In genomic region chr2:127093648-127094210, GRCh38 we compare ENCODE assay signal across 1 cellular context.
TF ChIP-seq lines count a peak whose summit lies in the region.

No MANE protein-coding gene starts in this region.

TF ChIP-seq in GM12878, 131 proteins besides CTCF, POLR2A, EP300 and RAD21 (continued from another document):
- TF ChIP-seq, protein P1, sequence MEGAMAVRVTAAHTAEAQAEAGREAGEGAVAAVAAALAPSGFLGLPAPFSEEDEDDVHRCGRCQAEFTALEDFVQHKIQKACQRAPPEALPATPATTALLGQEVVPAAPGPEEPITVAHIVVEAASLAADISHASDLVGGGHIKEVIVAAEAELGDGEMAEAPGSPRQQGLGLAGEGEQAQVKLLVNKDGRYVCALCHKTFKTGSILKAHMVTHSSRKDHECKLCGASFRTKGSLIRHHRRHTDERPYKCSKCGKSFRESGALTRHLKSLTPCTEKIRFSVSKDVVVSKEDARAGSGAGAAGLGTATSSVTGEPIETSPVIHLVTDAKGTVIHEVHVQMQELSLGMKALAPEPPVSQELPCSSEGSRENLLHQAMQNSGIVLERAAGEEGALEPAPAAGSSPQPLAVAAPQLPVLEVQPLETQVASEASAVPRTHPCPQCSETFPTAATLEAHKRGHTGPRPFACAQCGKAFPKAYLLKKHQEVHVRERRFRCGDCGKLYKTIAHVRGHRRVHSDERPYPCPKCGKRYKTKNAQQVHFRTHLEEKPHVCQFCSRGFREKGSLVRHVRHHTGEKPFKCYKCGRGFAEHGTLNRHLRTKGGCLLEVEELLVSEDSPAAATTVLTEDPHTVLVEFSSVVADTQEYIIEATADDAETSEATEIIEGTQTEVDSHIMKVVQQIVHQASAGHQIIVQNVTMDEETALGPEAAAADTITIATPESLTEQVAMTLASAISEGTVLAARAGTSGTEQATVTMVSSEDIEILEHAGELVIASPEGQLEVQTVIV (IDR thresholded peaks at IDR 0.05; ENCODE audit: borderline replicate concordance, partially characterized antibody) = no peak
- TF ChIP-seq MAX (IDR thresholded peaks at IDR 0.05; ENCODE audit: low read depth, low read length) = no peak
- TF ChIP-seq SIN3A (IDR thresholded peaks at IDR 0.05; ENCODE audit: low read depth, low read length) = no peak
- TF ChIP-seq TARDBP (IDR thresholded peaks at IDR 0.05; ENCODE audit: borderline replicate concordance) = no peak
- TF ChIP-seq SP1 (IDR thresholded peaks at IDR 0.05; ENCODE audit: low read depth, low read length) = no peak
- TF ChIP-seq NR2C2 (IDR thresholded peaks at IDR 0.05; ENCODE audit: borderline replicate concordance, control insufficient read depth, insufficient read length, low read depth) = no peak
- TF ChIP-seq NBN (IDR thresholded peaks at IDR 0.05) = no peak
- TF ChIP-seq RAD51 (IDR thresholded peaks at IDR 0.05) = no peak
- TF ChIP-seq CREB1 (IDR thresholded peaks at IDR 0.05; ENCODE audit: low read depth) = no peak
- no peak for TF ChIP-seq ZBTB11 (CRISPR knock-in tag; IDR thresholded peaks at IDR 0.05)
- TF ChIP-seq, protein P2, sequence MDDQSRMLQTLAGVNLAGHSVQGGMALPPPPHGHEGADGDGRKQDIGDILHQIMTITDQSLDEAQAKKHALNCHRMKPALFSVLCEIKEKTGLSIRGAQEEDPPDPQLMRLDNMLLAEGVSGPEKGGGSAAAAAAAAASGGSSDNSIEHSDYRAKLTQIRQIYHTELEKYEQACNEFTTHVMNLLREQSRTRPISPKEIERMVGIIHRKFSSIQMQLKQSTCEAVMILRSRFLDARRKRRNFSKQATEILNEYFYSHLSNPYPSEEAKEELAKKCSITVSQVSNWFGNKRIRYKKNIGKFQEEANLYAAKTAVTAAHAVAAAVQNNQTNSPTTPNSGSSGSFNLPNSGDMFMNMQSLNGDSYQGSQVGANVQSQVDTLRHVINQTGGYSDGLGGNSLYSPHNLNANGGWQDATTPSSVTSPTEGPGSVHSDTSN (IDR thresholded peaks at IDR 0.05; ENCODE audit: insufficient replicate concordance, low read depth, low read length) = no peak
- no peak for TF ChIP-seq POLR2AphosphoS5 (IDR thresholded peaks at IDR 0.05; ENCODE audit: low read length)
- no peak for TF ChIP-seq ETV6 (conservative IDR thresholded peaks at IDR 0.05 in 1 of 2, IDR thresholded peaks at IDR 0.05 in 1 of 2; ENCODE audit: borderline replicate concordance in 1 of 2, low read depth in 1 of 2)
- TF ChIP-seq CREM (IDR thresholded peaks at IDR 0.05; ENCODE audit: low read depth) = no peak
- TF ChIP-seq KAT2A (conservative IDR thresholded peaks at IDR 0.05; ENCODE audit: control insufficient read depth, low read depth, low read length) = no peak
- no peak for TF ChIP-seq WRNIP1 (IDR thresholded peaks at IDR 0.05; ENCODE audit: borderline replicate concordance, low read depth, low read length)
TF ChIP-seq in GM12878: peak in this region for 0.
